ENCODE assay signal across 1 cellular context in the genomic region with DNA sequence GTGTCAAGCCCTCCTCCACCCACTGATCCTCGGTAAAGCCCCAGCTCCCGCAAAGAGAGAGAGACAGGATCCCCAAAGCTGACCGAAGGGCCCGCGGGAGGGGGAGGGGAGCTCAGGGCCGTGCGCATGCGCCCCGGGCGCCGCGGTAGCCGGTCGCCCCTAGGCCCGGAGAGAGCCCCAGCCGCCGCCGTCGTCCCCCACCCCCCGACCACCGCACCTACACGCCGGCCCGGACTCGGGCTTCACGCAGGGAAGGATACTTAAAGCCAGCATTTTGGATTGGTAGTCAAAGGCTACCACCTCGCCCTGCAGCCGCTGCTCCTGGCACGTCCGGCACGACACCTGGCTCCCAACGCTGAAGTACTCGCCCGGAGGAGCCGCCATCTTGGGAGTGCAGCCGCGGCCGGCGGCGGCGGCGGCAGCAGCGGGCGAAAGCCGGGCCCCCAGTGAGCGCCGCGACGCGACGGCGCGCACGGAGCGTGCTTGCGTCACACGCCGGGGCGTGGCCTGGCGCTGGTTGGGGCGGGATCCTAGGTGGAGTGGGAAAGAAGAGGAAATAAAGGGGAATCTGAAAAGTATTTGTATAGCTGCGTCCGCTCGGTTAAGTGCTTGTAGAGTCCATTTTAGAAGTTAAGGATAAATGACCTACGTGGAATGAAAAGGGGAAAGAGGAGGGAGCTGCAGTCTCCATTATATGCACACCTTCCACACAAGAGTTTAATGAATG.
TF ChIP-seq lines count a peak whose summit lies in the region.

A gene (minus strand): TSS at position 468 of the 727 bp plus-strand sequence. CDS start 84 bp downstream, at position 384.

TF ChIP-seq in HepG2, 621 proteins besides CTCF, POLR2A, EP300 and RAD21 (continued from another document and continues in another):
- TF ChIP-seq, protein P1, sequence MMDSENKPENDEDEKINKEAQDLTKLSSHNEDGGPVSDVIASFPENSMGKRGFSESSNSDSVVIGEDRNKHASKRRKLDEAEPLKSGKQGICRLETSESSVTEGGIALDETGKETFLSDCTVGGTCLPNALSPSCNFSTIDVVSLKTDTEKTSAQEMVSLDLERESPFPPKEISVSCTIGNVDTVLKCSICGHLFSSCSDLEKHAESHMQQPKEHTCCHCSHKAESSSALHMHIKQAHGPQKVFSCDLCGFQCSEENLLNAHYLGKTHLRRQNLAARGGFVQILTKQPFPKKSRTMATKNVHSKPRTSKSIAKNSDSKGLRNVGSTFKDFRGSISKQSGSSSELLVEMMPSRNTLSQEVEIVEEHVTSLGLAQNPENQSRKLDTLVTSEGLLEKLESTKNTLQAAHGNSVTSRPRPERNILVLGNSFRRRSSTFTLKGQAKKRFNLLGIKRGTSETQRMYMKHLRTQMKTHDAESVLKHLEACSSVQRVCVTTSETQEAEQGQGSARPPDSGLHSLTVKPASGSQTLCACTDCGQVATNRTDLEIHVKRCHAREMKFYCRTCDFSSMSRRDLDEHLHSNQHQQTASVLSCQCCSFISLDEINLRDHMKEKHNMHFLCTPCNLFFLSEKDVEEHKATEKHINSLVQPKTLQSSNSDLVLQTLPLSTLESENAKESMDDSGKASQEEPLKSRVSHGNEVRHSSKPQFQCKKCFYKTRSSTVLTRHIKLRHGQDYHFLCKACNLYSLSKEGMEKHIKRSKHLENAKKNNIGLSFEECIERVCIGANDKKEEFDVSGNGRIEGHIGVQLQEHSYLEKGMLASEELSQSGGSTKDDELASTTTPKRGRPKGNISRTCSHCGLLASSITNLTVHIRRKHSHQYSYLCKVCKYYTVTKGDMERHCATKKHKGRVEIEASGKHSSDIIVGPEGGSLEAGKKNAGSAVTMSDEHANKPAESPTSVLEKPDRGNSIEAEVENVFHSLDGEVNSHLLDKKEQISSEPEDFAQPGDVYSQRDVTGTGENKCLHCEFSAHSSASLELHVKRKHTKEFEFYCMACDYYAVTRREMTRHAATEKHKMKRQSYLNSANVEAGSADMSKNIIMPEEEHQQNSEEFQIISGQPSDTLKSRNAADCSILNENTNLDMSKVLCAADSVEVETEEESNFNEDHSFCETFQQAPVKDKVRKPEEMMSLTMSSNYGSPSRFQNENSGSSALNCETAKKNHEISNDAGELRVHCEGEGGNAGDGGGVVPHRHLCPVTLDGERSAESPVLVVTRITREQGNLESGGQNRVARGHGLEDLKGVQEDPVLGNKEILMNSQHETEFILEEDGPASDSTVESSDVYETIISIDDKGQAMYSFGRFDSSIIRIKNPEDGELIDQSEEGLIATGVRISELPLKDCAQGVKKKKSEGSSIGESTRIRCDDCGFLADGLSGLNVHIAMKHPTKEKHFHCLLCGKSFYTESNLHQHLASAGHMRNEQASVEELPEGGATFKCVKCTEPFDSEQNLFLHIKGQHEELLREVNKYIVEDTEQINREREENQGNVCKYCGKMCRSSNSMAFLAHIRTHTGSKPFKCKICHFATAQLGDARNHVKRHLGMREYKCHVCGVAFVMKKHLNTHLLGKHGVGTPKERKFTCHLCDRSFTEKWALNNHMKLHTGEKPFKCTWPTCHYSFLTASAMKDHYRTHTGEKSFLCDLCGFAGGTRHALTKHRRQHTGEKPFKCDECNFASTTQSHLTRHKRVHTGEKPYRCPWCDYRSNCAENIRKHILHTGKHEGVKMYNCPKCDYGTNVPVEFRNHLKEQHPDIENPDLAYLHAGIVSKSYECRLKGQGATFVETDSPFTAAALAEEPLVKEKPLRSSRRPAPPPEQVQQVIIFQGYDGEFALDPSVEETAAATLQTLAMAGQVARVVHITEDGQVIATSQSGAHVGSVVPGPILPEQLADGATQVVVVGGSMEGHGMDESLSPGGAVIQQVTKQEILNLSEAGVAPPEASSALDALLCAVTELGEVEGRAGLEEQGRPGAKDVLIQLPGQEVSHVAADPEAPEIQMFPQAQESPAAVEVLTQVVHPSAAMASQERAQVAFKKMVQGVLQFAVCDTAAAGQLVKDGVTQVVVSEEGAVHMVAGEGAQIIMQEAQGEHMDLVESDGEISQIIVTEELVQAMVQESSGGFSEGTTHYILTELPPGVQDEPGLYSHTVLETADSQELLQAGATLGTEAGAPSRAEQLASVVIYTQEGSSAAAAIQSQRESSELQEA (CRISPR knock-in tag; IDR thresholded peaks at IDR 0.05; ENCODE audit: not compliant biosample characterization), result peak; percentile 6
- no peak; the same call in 1 of the 2 replicates for TF ChIP-seq AKAP8 (CRISPR knock-in tag; IDR thresholded peaks at IDR 0.05)
- no peak for TF ChIP-seq NR2F1 (CRISPR knock-in tag; IDR thresholded peaks at IDR 0.05)
- no peak; the same call in 1 of the 2 replicates for TF ChIP-seq IRF2 (CRISPR knock-in tag; IDR thresholded peaks at IDR 0.05)
- TF ChIP-seq KDM2A (CRISPR knock-in tag; IDR thresholded peaks at IDR 0.05; ENCODE audit: borderline replicate concordance, low read depth), result no peak
- TF ChIP-seq, protein P2, sequence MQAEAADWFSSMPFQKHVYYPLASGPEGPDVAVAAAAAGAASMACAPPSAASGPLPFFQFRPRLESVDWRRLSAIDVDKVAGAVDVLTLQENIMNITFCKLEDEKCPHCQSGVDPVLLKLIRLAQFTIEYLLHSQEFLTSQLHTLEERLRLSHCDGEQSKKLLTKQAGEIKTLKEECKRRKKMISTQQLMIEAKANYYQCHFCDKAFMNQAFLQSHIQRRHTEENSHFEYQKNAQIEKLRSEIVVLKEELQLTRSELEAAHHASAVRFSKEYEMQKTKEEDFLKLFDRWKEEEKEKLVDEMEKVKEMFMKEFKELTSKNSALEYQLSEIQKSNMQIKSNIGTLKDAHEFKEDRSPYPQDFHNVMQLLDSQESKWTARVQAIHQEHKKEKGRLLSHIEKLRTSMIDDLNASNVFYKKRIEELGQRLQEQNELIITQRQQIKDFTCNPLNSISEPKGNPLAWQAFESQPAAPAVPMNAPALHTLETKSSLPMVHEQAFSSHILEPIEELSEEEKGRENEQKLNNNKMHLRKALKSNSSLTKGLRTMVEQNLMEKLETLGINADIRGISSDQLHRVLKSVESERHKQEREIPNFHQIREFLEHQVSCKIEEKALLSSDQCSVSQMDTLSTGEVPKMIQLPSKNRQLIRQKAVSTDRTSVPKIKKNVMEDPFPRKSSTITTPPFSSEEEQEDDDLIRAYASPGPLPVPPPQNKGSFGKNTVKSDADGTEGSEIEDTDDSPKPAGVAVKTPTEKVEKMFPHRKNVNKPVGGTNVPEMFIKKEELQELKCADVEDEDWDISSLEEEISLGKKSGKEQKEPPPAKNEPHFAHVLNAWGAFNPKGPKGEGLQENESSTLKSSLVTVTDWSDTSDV (CRISPR knock-in tag; IDR thresholded peaks at IDR 0.05), result 0 out of 2 replicates have a peak, but pooled peaks have one; percentile 41
- 0 out of 2 replicates have a peak, but pooled peaks have one; percentile 38 for TF ChIP-seq ZSCAN9 (CRISPR knock-in tag; IDR thresholded peaks at IDR 0.05; ENCODE audit: borderline replicate concordance)
- no peak for TF ChIP-seq ZNF549 (CRISPR knock-in tag; IDR thresholded peaks at IDR 0.05)
- TF ChIP-seq IRX3 (CRISPR knock-in tag; IDR thresholded peaks at IDR 0.05; ENCODE audit: borderline replicate concordance, low read depth), result 0 out of 2 replicates have a peak, but pooled peaks have one; percentile 32
- TF ChIP-seq SNAI1 (CRISPR knock-in tag; IDR thresholded peaks at IDR 0.05; ENCODE audit: borderline replicate concordance), result no peak
- TF ChIP-seq ZNF264 (CRISPR knock-in tag; IDR thresholded peaks at IDR 0.05), result no peak
- TF ChIP-seq ZNF225 (CRISPR knock-in tag; IDR thresholded peaks at IDR 0.05), result no peak
- TF ChIP-seq ZNF432 (CRISPR knock-in tag; IDR thresholded peaks at IDR 0.05; ENCODE audit: borderline replicate concordance), result no peak
- TF ChIP-seq, protein P3, sequence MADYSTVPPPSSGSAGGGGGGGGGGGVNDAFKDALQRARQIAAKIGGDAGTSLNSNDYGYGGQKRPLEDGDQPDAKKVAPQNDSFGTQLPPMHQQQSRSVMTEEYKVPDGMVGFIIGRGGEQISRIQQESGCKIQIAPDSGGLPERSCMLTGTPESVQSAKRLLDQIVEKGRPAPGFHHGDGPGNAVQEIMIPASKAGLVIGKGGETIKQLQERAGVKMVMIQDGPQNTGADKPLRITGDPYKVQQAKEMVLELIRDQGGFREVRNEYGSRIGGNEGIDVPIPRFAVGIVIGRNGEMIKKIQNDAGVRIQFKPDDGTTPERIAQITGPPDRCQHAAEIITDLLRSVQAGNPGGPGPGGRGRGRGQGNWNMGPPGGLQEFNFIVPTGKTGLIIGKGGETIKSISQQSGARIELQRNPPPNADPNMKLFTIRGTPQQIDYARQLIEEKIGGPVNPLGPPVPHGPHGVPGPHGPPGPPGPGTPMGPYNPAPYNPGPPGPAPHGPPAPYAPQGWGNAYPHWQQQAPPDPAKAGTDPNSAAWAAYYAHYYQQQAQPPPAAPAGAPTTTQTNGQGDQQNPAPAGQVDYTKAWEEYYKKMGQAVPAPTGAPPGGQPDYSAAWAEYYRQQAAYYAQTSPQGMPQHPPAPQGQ (CRISPR knock-in tag; IDR thresholded peaks at IDR 0.05; ENCODE audit: borderline replicate concordance), result no peak; the same call in 1 of the 2 replicates
- 0 out of 2 replicates have a peak, but pooled peaks have one; percentile 11 for TF ChIP-seq ZNF558 (CRISPR knock-in tag; IDR thresholded peaks at IDR 0.05; ENCODE audit: borderline replicate concordance)
- peak; percentile 54 for TF ChIP-seq ZNF772 (CRISPR knock-in tag; IDR thresholded peaks at IDR 0.05)
- TF ChIP-seq MTF2 (CRISPR knock-in tag; IDR thresholded peaks at IDR 0.05; ENCODE audit: borderline replicate concordance), result no peak
- TF ChIP-seq, protein P4, sequence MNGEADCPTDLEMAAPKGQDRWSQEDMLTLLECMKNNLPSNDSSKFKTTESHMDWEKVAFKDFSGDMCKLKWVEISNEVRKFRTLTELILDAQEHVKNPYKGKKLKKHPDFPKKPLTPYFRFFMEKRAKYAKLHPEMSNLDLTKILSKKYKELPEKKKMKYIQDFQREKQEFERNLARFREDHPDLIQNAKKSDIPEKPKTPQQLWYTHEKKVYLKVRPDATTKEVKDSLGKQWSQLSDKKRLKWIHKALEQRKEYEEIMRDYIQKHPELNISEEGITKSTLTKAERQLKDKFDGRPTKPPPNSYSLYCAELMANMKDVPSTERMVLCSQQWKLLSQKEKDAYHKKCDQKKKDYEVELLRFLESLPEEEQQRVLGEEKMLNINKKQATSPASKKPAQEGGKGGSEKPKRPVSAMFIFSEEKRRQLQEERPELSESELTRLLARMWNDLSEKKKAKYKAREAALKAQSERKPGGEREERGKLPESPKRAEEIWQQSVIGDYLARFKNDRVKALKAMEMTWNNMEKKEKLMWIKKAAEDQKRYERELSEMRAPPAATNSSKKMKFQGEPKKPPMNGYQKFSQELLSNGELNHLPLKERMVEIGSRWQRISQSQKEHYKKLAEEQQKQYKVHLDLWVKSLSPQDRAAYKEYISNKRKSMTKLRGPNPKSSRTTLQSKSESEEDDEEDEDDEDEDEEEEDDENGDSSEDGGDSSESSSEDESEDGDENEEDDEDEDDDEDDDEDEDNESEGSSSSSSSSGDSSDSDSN (CRISPR knock-in tag; IDR thresholded peaks at IDR 0.05), result peak; percentile 66
- no peak for TF ChIP-seq PHB2 (IDR thresholded peaks at IDR 0.05; ENCODE audit: partially characterized antibody)
- peak; percentile 40; the same call in 1 of the 2 replicates for TF ChIP-seq FOXM1 (CRISPR knock-in tag; IDR thresholded peaks at IDR 0.05)
- no peak; the same call in 1 of the 2 replicates for TF ChIP-seq ZNF124 (CRISPR knock-in tag; IDR thresholded peaks at IDR 0.05)
- TF ChIP-seq ADNP (CRISPR knock-in tag; IDR thresholded peaks at IDR 0.05), result no peak
- TF ChIP-seq CEBPB (IDR thresholded peaks at IDR 0.05; ENCODE audit: borderline replicate concordance, low read depth, low read length), result peak; percentile 93; the same call in 1 of the 2 replicates
- peak; percentile 51; the same call in 1 of the 2 replicates for TF ChIP-seq ZNF816 (CRISPR knock-in tag; IDR thresholded peaks at IDR 0.05; ENCODE audit: borderline replicate concordance)
- TF ChIP-seq ZNF616 (CRISPR knock-in tag; IDR thresholded peaks at IDR 0.05; ENCODE audit: low read depth), result no peak
- TF ChIP-seq ZNF101 (CRISPR knock-in tag; IDR thresholded peaks at IDR 0.05; ENCODE audit: borderline replicate concordance, low read depth), result peak; percentile 39; the same call in 1 of the 2 replicates
- 0 out of 2 replicates have a peak, but pooled peaks have one; percentile 26 for TF ChIP-seq ZNF12 (CRISPR knock-in tag; IDR thresholded peaks at IDR 0.05)
- TF ChIP-seq TEAD2 (CRISPR knock-in tag; IDR thresholded peaks at IDR 0.05), result no peak
- no peak for TF ChIP-seq NCOA5 (CRISPR knock-in tag; IDR thresholded peaks at IDR 0.05)
- no peak for TF ChIP-seq GTF2F1 (IDR thresholded peaks at IDR 0.05; ENCODE audit: low read length)
- TF ChIP-seq SMAD3 (CRISPR knock-in tag; IDR thresholded peaks at IDR 0.05), result no peak
- 0 out of 2 replicates have a peak, but pooled peaks have one; percentile 19 for TF ChIP-seq CHCHD3 (CRISPR knock-in tag; IDR thresholded peaks at IDR 0.05)
- TF ChIP-seq ZSCAN31 (CRISPR knock-in tag; IDR thresholded peaks at IDR 0.05; ENCODE audit: low read depth), result peak; percentile 42
- no peak for TF ChIP-seq ZNF282 (IDR thresholded peaks at IDR 0.05; ENCODE audit: partially characterized antibody)
- TF ChIP-seq ZNF781 (CRISPR knock-in tag; IDR thresholded peaks at IDR 0.05; ENCODE audit: borderline replicate concordance, not compliant biosample characterization), result no peak
- TF ChIP-seq, protein P5, sequence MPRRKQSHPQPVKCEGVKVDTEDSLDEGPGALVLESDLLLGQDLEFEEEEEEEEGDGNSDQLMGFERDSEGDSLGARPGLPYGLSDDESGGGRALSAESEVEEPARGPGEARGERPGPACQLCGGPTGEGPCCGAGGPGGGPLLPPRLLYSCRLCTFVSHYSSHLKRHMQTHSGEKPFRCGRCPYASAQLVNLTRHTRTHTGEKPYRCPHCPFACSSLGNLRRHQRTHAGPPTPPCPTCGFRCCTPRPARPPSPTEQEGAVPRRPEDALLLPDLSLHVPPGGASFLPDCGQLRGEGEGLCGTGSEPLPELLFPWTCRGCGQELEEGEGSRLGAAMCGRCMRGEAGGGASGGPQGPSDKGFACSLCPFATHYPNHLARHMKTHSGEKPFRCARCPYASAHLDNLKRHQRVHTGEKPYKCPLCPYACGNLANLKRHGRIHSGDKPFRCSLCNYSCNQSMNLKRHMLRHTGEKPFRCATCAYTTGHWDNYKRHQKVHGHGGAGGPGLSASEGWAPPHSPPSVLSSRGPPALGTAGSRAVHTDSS (CRISPR knock-in tag; conservative IDR thresholded peaks at IDR 0.05), result no peak
- peak; percentile 98 for TF ChIP-seq RBFOX2 (IDR thresholded peaks at IDR 0.05; ENCODE audit: low read depth, low read length)
- TF ChIP-seq, protein P6, sequence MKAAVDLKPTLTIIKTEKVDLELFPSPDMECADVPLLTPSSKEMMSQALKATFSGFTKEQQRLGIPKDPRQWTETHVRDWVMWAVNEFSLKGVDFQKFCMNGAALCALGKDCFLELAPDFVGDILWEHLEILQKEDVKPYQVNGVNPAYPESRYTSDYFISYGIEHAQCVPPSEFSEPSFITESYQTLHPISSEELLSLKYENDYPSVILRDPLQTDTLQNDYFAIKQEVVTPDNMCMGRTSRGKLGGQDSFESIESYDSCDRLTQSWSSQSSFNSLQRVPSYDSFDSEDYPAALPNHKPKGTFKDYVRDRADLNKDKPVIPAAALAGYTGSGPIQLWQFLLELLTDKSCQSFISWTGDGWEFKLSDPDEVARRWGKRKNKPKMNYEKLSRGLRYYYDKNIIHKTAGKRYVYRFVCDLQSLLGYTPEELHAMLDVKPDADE (CRISPR knock-in tag; IDR thresholded peaks at IDR 0.05), result no peak
- TF ChIP-seq ZNF33B (CRISPR knock-in tag; IDR thresholded peaks at IDR 0.05), result 0 out of 2 replicates have a peak, but pooled peaks have one; percentile 16
- no peak for TF ChIP-seq RARA (CRISPR knock-in tag; IDR thresholded peaks at IDR 0.05)
- TF ChIP-seq HOXA3 (CRISPR knock-in tag; IDR thresholded peaks at IDR 0.05), result peak; percentile 95
- no peak for TF ChIP-seq MXD4 (CRISPR knock-in tag; IDR thresholded peaks at IDR 0.05)
- TF ChIP-seq ZNF350 (CRISPR knock-in tag; IDR thresholded peaks at IDR 0.05; ENCODE audit: borderline replicate concordance, low read depth), result no peak
- TF ChIP-seq CBX5 (CRISPR knock-in tag; IDR thresholded peaks at IDR 0.05; ENCODE audit: borderline replicate concordance), result no peak
- TF ChIP-seq MYC (CRISPR knock-in tag; IDR thresholded peaks at IDR 0.05; ENCODE audit: borderline replicate concordance), result peak; percentile 72
